In the genomic region with DNA sequence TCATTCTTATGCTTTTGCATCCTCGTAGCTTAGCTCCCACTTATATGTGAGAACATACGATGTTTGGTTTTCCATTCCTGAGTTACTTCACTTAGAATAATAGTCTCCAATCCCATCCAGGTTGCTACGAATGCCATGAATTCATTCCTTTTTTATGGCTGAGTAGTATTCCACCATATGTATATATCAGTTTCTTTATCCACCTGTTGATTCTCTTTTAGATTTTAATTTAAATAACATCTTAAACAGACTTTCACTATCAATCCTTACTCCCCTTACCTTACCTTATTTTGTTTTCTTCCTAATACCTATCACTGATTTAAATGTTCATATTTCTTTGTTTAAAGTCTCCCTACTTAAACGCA, we compare ENCODE assay signal across 7 cellular contexts. TPM values are rescaled to one million over a fixed set of nuclear protein-coding genes. Genes with fewer than 3 reads are reported as not detected.
DNase-seq lines count a peak whose midpoint lies in the region; ATAC-seq and TF ChIP-seq lines count a peak whose summit lies in the region.

No MANE protein-coding gene starts in this region.

- no peak for ATAC-seq in activated CD8-positive, alpha-beta T cell treated with anti-CD3 and anti-CD28 coated beads, Interleukin-2, amount 10 ng/mL, durations not matched to agents 7 days and 5 days
- ATAC-seq in stimulated activated naive B cell treated with anti-CD40 and anti-IgM and Interleukin-4, amounts not matched to agents 10 μg/mL and 1 μg/mL and 100 μg/mL, for 72 hours (replicated peaks): no peak

- POLR2A ChIA-PET in activated CD8-positive, alpha-beta T cell treated with anti-CD3 and anti-CD28 coated beads, Interleukin-2, amount 10 ng/mL, durations not matched to agents 7 days and 5 days (lab: Charles Lee): interaction anchor here (1.0 kb wide), 1 partner anchor 9 kb away, joined by 8 read pairs; no protein-coding TSS in a partner anchor

- DNase-seq in HFFc6 (no peak), AG08395 (ENCODE audit: low spot score) (no peak), ACHN (no peak), DMS79 treated with DMSO at 0.1 percent for 48 hours (lab: John Stamatoyannopoulos, UW) (no peak)
- DNase-seq in activated CD8-positive, alpha-beta T cell treated with anti-CD3 and anti-CD28 coated beads, Interleukin-2, amount 10 ng/mL, durations not matched to agents 7 days and 5 days: no peak
- no peak for DNase-seq in stimulated activated naive B cell treated with anti-CD40 and anti-IgM and Interleukin-4, amounts not matched to agents 10 μg/mL and 1 μg/mL and 100 μg/mL, for 72 hours

- in situ Hi-C loops in ACHN (cut with HindIII; ENCODE audit: low pct_ligation_motif_present, low pct_unique_long_range_greater_than_20kb, low sequenced_read_pairs): loop anchor here (25.0 kb wide), 1 partner anchor 198 kb away; no protein-coding TSS in a partner anchor

- peaks cover 33% of the 10 kb centered on the region for H3K4me1 Mint-ChIP-seq in HFFc6 (ENCODE audit: low read depth)
- H3K4me1 Mint-ChIP-seq in activated CD8-positive, alpha-beta T cell treated with anti-CD3 and anti-CD28 coated beads, Interleukin-2, amount 10 ng/mL, durations not matched to agents 7 days and 5 days (ENCODE audit: low read depth): peaks cover 26% of the 10 kb centered on the region
- peaks cover 9 to 33% of the 10 kb centered on the region in 2 donors for H3K4me1 Mint-ChIP-seq in stimulated activated naive B cell treated with anti-CD40 and anti-IgM and Interleukin-4, amounts not matched to agents 10 μg/mL and 1 μg/mL and 100 μg/mL, for 72 hours

- CTCF ChIA-PET in activated CD8-positive, alpha-beta T cell treated with anti-CD3 and anti-CD28 coated beads, Interleukin-2, amount 10 ng/mL, durations not matched to agents 7 days and 5 days (lab: Charles Lee): no interaction called here

- no peak for TF ChIP-seq CTCF in HFFc6 (IDR thresholded peaks at IDR 0.05)

- H3K4me3 Mint-ChIP-seq in HFFc6: peak overlapping the region; percentile 88
- H3K4me3 Mint-ChIP-seq in activated CD8-positive, alpha-beta T cell treated with anti-CD3 and anti-CD28 coated beads, Interleukin-2, amount 10 ng/mL, durations not matched to agents 7 days and 5 days: peak overlapping the region; percentile 93
- peak overlapping the region; percentile 84 to 87 for H3K4me3 Mint-ChIP-seq in stimulated activated naive B cell treated with anti-CD40 and anti-IgM and Interleukin-4, amounts not matched to agents 10 μg/mL and 1 μg/mL and 100 μg/mL, for 72 hours

- H3K9me3 Mint-ChIP-seq in HFFc6: no peaks in the 10 kb centered on the region
- H3K9me3 Mint-ChIP-seq in activated CD8-positive, alpha-beta T cell treated with anti-CD3 and anti-CD28 coated beads, Interleukin-2, amount 10 ng/mL, durations not matched to agents 7 days and 5 days (ENCODE audit: insufficient read depth): no peaks in the 10 kb centered on the region
- H3K9me3 Mint-ChIP-seq in stimulated activated naive B cell treated with anti-CD40 and anti-IgM and Interleukin-4, amounts not matched to agents 10 μg/mL and 1 μg/mL and 100 μg/mL, for 72 hours: no peaks in the 10 kb centered on the region

- H3K27me3 Mint-ChIP-seq in HFFc6 (ENCODE audit: insufficient read depth): peaks cover 6% of the 10 kb centered on the region
- H3K27me3 Mint-ChIP-seq in activated CD8-positive, alpha-beta T cell treated with anti-CD3 and anti-CD28 coated beads, Interleukin-2, amount 10 ng/mL, durations not matched to agents 7 days and 5 days (ENCODE audit: low read depth): peaks cover 16% of the 10 kb centered on the region
- no peaks in the 10 kb centered on the region for H3K27me3 Mint-ChIP-seq in stimulated activated naive B cell treated with anti-CD40 and anti-IgM and Interleukin-4, amounts not matched to agents 10 μg/mL and 1 μg/mL and 100 μg/mL, for 72 hours

- peak overlapping the region; percentile 75 for H3K4me3 ChIP-seq in iPS-11a (ENCODE audit: low read depth, low read length)

- H3K27ac Mint-ChIP-seq in HFFc6: peak overlapping the region; percentile 70
- peak overlapping the region; percentile 88 for H3K27ac Mint-ChIP-seq in activated CD8-positive, alpha-beta T cell treated with anti-CD3 and anti-CD28 coated beads, Interleukin-2, amount 10 ng/mL, durations not matched to agents 7 days and 5 days
- H3K27ac Mint-ChIP-seq in stimulated activated naive B cell treated with anti-CD40 and anti-IgM and Interleukin-4, amounts not matched to agents 10 μg/mL and 1 μg/mL and 100 μg/mL, for 72 hours: peak overlapping the region; percentile 91

- H3K36me3 Mint-ChIP-seq in HFFc6 (ENCODE audit: low read depth): peaks cover 20% of the 10 kb centered on the region
- peaks cover 18% of the 10 kb centered on the region for H3K36me3 Mint-ChIP-seq in activated CD8-positive, alpha-beta T cell treated with anti-CD3 and anti-CD28 coated beads, Interleukin-2, amount 10 ng/mL, durations not matched to agents 7 days and 5 days (ENCODE audit: low read depth)
- H3K36me3 Mint-ChIP-seq in stimulated activated naive B cell treated with anti-CD40 and anti-IgM and Interleukin-4, amounts not matched to agents 10 μg/mL and 1 μg/mL and 100 μg/mL, for 72 hours: peaks cover 4 to 17% of the 10 kb centered on the region in 2 donors

RNA-seq across cellular contexts. Expression of gene FBXW8, which starts 0.5 kb away (rescaled TPM):
- 10 to 100 TPM; 15.3 to 20.5 (median 18.5) TPM for total RNA-seq in HFFc6 (2021; fragmentation: NEBNext Ultra II Directional; extraction: Animal tissue kit (Norgen Biotek cat#: 25700))
- 10 to 100 TPM; 12.4 to 12.9 TPM for total RNA-seq in activated CD8-positive, alpha-beta T cell treated with anti-CD3 and anti-CD28 coated beads, Interleukin-2, amount 10 ng/mL, durations not matched to agents 7 days and 5 days

RNA-seq across cellular contexts. Expression of gene HRK, which starts 29.0 kb away (rescaled TPM):
- total RNA-seq in HFFc6 (2021; fragmentation: NEBNext Ultra II Directional; extraction: Animal tissue kit (Norgen Biotek cat#: 25700)): not detected
- not detected for total RNA-seq in activated CD8-positive, alpha-beta T cell treated with anti-CD3 and anti-CD28 coated beads, Interleukin-2, amount 10 ng/mL, durations not matched to agents 7 days and 5 days
